Comparison of ENCODE assay signal across 8 cellular contexts in genomic region chr5:62460578-62460983, GRCh38. TPM values are rescaled to one million over a fixed set of nuclear protein-coding genes. Genes with fewer than 3 reads are reported as not detected.
A peak's percentile ranks its signal among the peaks of the same experiment; 100 is the strongest.
DNase-seq lines count a peak whose midpoint lies in the region; ATAC-seq and TF ChIP-seq lines count a peak whose summit lies in the region.

No MANE protein-coding gene starts in this region.

- H3K27me3 Mint-ChIP-seq in activated B cell treated with CpG ODN at 0.5 μM for 24 hours: no peaks in the 10 kb centered on the region
- H3K27me3 Mint-ChIP-seq in stimulated activated memory B cell treated with anti-CD40 and anti-IgM and Interleukin-4, amounts not matched to agents 10 μg/mL and 1 μg/mL and 100 μg/mL, for 72 hours: no peaks in the 10 kb centered on the region
- H3K27me3 Mint-ChIP-seq in activated naive CD8-positive, alpha-beta T cell treated with anti-CD3 and anti-CD28 coated beads, Interleukin-2, amount 50 U/mL, for 24 hours: no peaks in the 10 kb centered on the region

- ATAC-seq in activated B cell treated with CpG ODN at 0.5 μM for 24 hours (ENCODE audit: low read depth) (peak; percentile 31), right cardiac atrium (peak; percentile 62 to 72)
- ATAC-seq in stimulated activated memory B cell treated with anti-CD40 and anti-IgM and Interleukin-4, amounts not matched to agents 10 μg/mL and 1 μg/mL and 100 μg/mL, for 72 hours: no peak
- ATAC-seq in activated naive CD8-positive, alpha-beta T cell treated with anti-CD3 and anti-CD28 coated beads, Interleukin-2, amount 50 U/mL, for 24 hours: no peak

- H3K27me3 ChIP-seq in Loucy (ENCODE audit: insufficient read depth, low read length, poor library complexity, severe bottlenecking) (no peaks in the 10 kb centered on the region), right cardiac atrium (ENCODE audit: control insufficient read depth, insufficient read depth) (no peaks in the 10 kb centered on the region)

- H3K9me3 Mint-ChIP-seq in activated B cell treated with CpG ODN at 0.5 μM for 24 hours: no peaks in the 10 kb centered on the region
- H3K9me3 Mint-ChIP-seq in stimulated activated memory B cell treated with anti-CD40 and anti-IgM and Interleukin-4, amounts not matched to agents 10 μg/mL and 1 μg/mL and 100 μg/mL, for 72 hours: no peaks in the 10 kb centered on the region
- no peaks in the 10 kb centered on the region for H3K9me3 Mint-ChIP-seq in activated naive CD8-positive, alpha-beta T cell treated with anti-CD3 and anti-CD28 coated beads, Interleukin-2, amount 50 U/mL, for 24 hours

- H3K79me2 ChIP-seq in Loucy (ENCODE audit: insufficient read depth, low read length): peaks cover 6% of the 10 kb centered on the region

- DNase-seq in AG08396 (ENCODE audit: low spot score): peak; percentile 22
- no peak for DNase-seq in HFF-Myc (ENCODE audit: extremely low read depth, low read depth)
- DNase-seq in activated B cell treated with CpG ODN at 0.5 μM for 24 hours: no peak
- DNase-seq in right cardiac atrium: no peak
- DNase-seq in activated naive CD8-positive, alpha-beta T cell treated with anti-CD3 and anti-CD28 coated beads, Interleukin-2, amount 50 U/mL, for 24 hours: no peak

- H3K4me1 ChIP-seq in Loucy (ENCODE audit: insufficient read depth, low read length, poor library complexity, severe bottlenecking) (peaks cover 12% of the 10 kb centered on the region), right cardiac atrium (ENCODE audit: control insufficient read depth, insufficient read depth, low read length) (no peaks in the 10 kb centered on the region)

- POLR2A ChIA-PET in activated B cell treated with CpG ODN at 0.5 μM for 24 hours (lab: Charles Lee): no interaction called here

- no peaks in the 10 kb centered on the region for H4K20me1 ChIP-seq in Loucy (ENCODE audit: insufficient read depth, low read length, poor library complexity, severe bottlenecking)

- CTCF ChIA-PET in activated B cell treated with CpG ODN at 0.5 μM for 24 hours (lab: Charles Lee): interaction anchor here (0.7 to 2.0 kb wide), 9 partner anchors 9 to 318 kb away, joined by 3 to 14 read pairs (median 3); no protein-coding TSS in a partner anchor

- intact Hi-C loops in activated B cell treated with CpG ODN at 0.5 μM for 24 hours (cut with micrococcal nuclease) (loop anchor here (1.0 to 5.0 kb wide), 2 partner anchors 318 to 1502 kb away; partner anchors contain the start of gene HTR1A), right cardiac atrium (cut with DNase I) (loop anchor here (5.0 kb wide), 2 partner anchors 317 to 322 kb away; no protein-coding TSS in a partner anchor)

- H3F3A ChIP-seq in Loucy (ENCODE audit: low read depth): no peaks in the 10 kb centered on the region

- H3K27ac Mint-ChIP-seq in activated B cell treated with CpG ODN at 0.5 μM for 24 hours: no peak overlapping the region
- peak overlapping the region; percentile 37 for H3K27ac Mint-ChIP-seq in stimulated activated memory B cell treated with anti-CD40 and anti-IgM and Interleukin-4, amounts not matched to agents 10 μg/mL and 1 μg/mL and 100 μg/mL, for 72 hours
- H3K27ac Mint-ChIP-seq in activated naive CD8-positive, alpha-beta T cell treated with anti-CD3 and anti-CD28 coated beads, Interleukin-2, amount 50 U/mL, for 24 hours: no peak overlapping the region

- no peaks in the 10 kb centered on the region for H3K9me2 ChIP-seq in Loucy (replicated peaks; ENCODE audit: low read depth, low read length)

- peak overlapping the region; percentile 50 for H3K4me2 ChIP-seq in Loucy (ENCODE audit: low read depth, low read length, poor library complexity, severe bottlenecking)

- H3K4me3 ChIP-seq in HFF-Myc (replicated peaks; ENCODE audit: low read depth, low read length) (no peak overlapping the region), Loucy (ENCODE audit: low read length, poor library complexity, severe bottlenecking) (no peak overlapping the region), right cardiac atrium (ENCODE audit: low read length) (no peak overlapping the region)

- no peak overlapping the region for H2AFZ ChIP-seq in Loucy (ENCODE audit: low read length)

- peaks cover 9% of the 10 kb centered on the region; the same call in 1 of the 2 replicates for H3K36me3 ChIP-seq in Loucy (ENCODE audit: insufficient read depth, low read length)

- no peak overlapping the region for H3K27ac ChIP-seq in right cardiac atrium (ENCODE audit: low read length)

- H3K9ac ChIP-seq in Loucy (ENCODE audit: low read depth, low read length, poor library complexity, severe bottlenecking): peak overlapping the region; percentile 54

- TF ChIP-seq CTCF in GM12873 (IDR thresholded peaks at IDR 0.05; ENCODE audit: insufficient read depth, low read depth, low read length, missing control alignments) (peak; percentile 70), HFF-Myc (IDR thresholded peaks at IDR 0.05; ENCODE audit: low read depth, low read length, missing control alignments) (peak; percentile 71), Loucy (conservative IDR thresholded peaks at IDR 0.05; ENCODE audit: low read length) (peak; percentile 93), activated B cell treated with CpG ODN at 0.5 μM for 24 hours (IDR thresholded peaks at IDR 0.05) (no peak)

- H3K4me3 Mint-ChIP-seq in activated B cell treated with CpG ODN at 0.5 μM for 24 hours: no peak overlapping the region
- H3K4me3 Mint-ChIP-seq in stimulated activated memory B cell treated with anti-CD40 and anti-IgM and Interleukin-4, amounts not matched to agents 10 μg/mL and 1 μg/mL and 100 μg/mL, for 72 hours: no peak overlapping the region
- no peak overlapping the region for H3K4me3 Mint-ChIP-seq in activated naive CD8-positive, alpha-beta T cell treated with anti-CD3 and anti-CD28 coated beads, Interleukin-2, amount 50 U/mL, for 24 hours

- H3K9me3 ChIP-seq in Loucy (ENCODE audit: insufficient read depth, low read depth, low read length) (no peaks in the 10 kb centered on the region), right cardiac atrium (ENCODE audit: control insufficient read depth, low read length) (no peaks in the 10 kb centered on the region)

- peaks cover 14% of the 10 kb centered on the region for H3K36me3 Mint-ChIP-seq in activated B cell treated with CpG ODN at 0.5 μM for 24 hours (ENCODE audit: low read depth)
- H3K36me3 Mint-ChIP-seq in stimulated activated memory B cell treated with anti-CD40 and anti-IgM and Interleukin-4, amounts not matched to agents 10 μg/mL and 1 μg/mL and 100 μg/mL, for 72 hours: no peaks in the 10 kb centered on the region
- H3K36me3 Mint-ChIP-seq in activated naive CD8-positive, alpha-beta T cell treated with anti-CD3 and anti-CD28 coated beads, Interleukin-2, amount 50 U/mL, for 24 hours (ENCODE audit: low read depth): peaks cover 9% of the 10 kb centered on the region

- peaks cover 2% of the 10 kb centered on the region for H3K4me1 Mint-ChIP-seq in activated B cell treated with CpG ODN at 0.5 μM for 24 hours
- peaks cover 4% of the 10 kb centered on the region for H3K4me1 Mint-ChIP-seq in stimulated activated memory B cell treated with anti-CD40 and anti-IgM and Interleukin-4, amounts not matched to agents 10 μg/mL and 1 μg/mL and 100 μg/mL, for 72 hours
- no peaks in the 10 kb centered on the region for H3K4me1 Mint-ChIP-seq in activated naive CD8-positive, alpha-beta T cell treated with anti-CD3 and anti-CD28 coated beads, Interleukin-2, amount 50 U/mL, for 24 hours

RNA-seq across cellular contexts. Expression of gene IPO11, which starts 48.0 kb away (rescaled TPM):
- total RNA-seq in activated B cell treated with CpG ODN at 0.5 μM for 24 hours (32.9 and 34.7 TPM in 2 replicates), right cardiac atrium (10 to 100 TPM; 28.4 to 37.4 (median 32.9) TPM)
- 10.2 TPM for polyA plus RNA-seq in right cardiac atrium

RNA-seq across cellular contexts. Expression of gene DIMT1, which starts 56.9 kb away (rescaled TPM):
- total RNA-seq in activated B cell treated with CpG ODN at 0.5 μM for 24 hours (28.2 and 28.7 TPM in 2 replicates), right cardiac atrium (10 to 100 TPM; 16.9 to 25.1 (median 20.0) TPM)
- polyA plus RNA-seq in right cardiac atrium: 12.7 TPM

Comparison
In these comparisons a context has a peak if more than half of its experiments do, and no peak if none do; other contexts are left out.
1. ATAC-seq: peak in activated B cell treated with CpG ODN at 0.5 μM for 24 hours (single experiment) and right cardiac atrium (2 of 2); none in stimulated activated memory B cell treated with anti-CD40 and anti-IgM and Interleukin-4, amounts not matched to agents 10 μg/mL and 1 μg/mL and 100 μg/mL, for 72 hours (single experiment) and activated naive CD8-positive, alpha-beta T cell treated with anti-CD3 and anti-CD28 coated beads, Interleukin-2, amount 50 U/mL, for 24 hours (single experiment).